In the genomic region with DNA sequence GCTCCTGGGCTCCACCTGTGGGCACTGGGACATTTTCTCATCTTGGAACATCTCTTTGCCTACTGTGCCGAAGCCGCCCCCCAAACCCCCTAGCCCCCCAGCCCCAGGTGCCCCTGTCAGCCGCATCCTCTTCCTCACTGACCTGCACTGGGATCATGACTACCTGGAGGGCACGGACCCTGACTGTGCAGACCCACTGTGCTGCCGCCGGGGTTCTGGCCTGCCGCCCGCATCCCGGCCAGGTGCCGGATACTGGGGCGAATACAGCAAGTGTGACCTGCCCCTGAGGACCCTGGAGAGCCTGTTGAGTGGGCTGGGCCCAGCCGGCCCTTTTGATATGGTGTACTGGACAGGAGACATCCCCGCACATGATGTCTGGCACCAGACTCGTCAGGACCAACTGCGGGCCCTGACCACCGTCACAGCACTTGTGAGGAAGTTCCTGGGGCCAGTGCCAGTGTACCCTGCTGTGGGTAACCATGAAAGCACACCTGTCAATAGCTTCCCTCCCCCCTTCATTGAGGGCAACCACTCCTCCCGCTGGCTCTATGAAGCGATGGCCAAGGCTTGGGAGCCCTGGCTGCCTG, we compare ENCODE assay signal across 1 cellular context.
TF ChIP-seq lines count a peak whose summit lies in the region.

No MANE protein-coding gene starts in this region.

TF ChIP-seq in HepG2, 621 proteins besides CTCF, POLR2A, EP300 and RAD21:
- TF ChIP-seq KLF11 (CRISPR knock-in tag; IDR thresholded peaks at IDR 0.05) (no peak), TOE1 (CRISPR knock-in tag; IDR thresholded peaks at IDR 0.05) (no peak), ZNF383 (CRISPR knock-in tag; IDR thresholded peaks at IDR 0.05; ENCODE audit: borderline replicate concordance) (no peak), ZNF746 (CRISPR knock-in tag; IDR thresholded peaks at IDR 0.05) (no peak), ZNF549 (CRISPR knock-in tag; IDR thresholded peaks at IDR 0.05) (no peak), ZNF484 (CRISPR knock-in tag; IDR thresholded peaks at IDR 0.05; ENCODE audit: borderline replicate concordance, low read depth) (no peak), ZNF205 (CRISPR knock-in tag; IDR thresholded peaks at IDR 0.05) (no peak), SIN3B (IDR thresholded peaks at IDR 0.05; ENCODE audit: low read length) (no peak), ZNF577 (CRISPR knock-in tag; IDR thresholded peaks at IDR 0.05; ENCODE audit: borderline replicate concordance, low read depth) (no peak), DNMT1 (CRISPR knock-in tag; IDR thresholded peaks at IDR 0.05) (no peak), NFE2 (CRISPR knock-in tag; IDR thresholded peaks at IDR 0.05) (no peak), HMG20A (CRISPR knock-in tag; IDR thresholded peaks at IDR 0.05; ENCODE audit: borderline replicate concordance) (no peak)
- TF ChIP-seq, protein P1, sequence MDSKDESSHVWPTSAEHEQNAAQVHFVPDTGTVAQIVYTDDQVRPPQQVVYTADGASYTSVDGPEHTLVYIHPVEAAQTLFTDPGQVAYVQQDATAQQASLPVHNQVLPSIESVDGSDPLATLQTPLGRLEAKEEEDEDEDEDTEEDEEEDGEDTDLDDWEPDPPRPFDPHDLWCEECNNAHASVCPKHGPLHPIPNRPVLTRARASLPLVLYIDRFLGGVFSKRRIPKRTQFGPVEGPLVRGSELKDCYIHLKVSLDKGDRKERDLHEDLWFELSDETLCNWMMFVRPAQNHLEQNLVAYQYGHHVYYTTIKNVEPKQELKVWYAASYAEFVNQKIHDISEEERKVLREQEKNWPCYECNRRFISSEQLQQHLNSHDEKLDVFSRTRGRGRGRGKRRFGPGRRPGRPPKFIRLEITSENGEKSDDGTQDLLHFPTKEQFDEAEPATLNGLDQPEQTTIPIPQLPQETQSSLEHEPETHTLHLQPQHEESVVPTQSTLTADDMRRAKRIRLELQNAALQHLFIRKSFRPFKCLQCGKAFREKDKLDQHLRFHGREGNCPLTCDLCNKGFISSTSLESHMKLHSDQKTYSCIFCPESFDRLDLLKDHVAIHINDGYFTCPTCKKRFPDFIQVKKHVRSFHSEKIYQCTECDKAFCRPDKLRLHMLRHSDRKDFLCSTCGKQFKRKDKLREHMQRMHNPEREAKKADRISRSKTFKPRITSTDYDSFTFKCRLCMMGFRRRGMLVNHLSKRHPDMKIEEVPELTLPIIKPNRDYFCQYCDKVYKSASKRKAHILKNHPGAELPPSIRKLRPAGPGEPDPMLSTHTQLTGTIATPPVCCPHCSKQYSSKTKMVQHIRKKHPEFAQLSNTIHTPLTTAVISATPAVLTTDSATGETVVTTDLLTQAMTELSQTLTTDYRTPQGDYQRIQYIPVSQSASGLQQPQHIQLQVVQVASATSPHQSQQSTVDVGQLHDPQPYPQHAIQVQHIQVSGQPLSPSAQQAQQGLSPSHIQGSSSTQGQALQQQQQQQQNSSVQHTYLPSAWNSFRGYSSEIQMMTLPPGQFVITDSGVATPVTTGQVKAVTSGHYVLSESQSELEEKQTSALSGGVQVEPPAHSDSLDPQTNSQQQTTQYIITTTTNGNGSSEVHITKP (CRISPR knock-in tag; IDR thresholded peaks at IDR 0.05; ENCODE audit: low read depth), result no peak
- TF ChIP-seq, protein P2, sequence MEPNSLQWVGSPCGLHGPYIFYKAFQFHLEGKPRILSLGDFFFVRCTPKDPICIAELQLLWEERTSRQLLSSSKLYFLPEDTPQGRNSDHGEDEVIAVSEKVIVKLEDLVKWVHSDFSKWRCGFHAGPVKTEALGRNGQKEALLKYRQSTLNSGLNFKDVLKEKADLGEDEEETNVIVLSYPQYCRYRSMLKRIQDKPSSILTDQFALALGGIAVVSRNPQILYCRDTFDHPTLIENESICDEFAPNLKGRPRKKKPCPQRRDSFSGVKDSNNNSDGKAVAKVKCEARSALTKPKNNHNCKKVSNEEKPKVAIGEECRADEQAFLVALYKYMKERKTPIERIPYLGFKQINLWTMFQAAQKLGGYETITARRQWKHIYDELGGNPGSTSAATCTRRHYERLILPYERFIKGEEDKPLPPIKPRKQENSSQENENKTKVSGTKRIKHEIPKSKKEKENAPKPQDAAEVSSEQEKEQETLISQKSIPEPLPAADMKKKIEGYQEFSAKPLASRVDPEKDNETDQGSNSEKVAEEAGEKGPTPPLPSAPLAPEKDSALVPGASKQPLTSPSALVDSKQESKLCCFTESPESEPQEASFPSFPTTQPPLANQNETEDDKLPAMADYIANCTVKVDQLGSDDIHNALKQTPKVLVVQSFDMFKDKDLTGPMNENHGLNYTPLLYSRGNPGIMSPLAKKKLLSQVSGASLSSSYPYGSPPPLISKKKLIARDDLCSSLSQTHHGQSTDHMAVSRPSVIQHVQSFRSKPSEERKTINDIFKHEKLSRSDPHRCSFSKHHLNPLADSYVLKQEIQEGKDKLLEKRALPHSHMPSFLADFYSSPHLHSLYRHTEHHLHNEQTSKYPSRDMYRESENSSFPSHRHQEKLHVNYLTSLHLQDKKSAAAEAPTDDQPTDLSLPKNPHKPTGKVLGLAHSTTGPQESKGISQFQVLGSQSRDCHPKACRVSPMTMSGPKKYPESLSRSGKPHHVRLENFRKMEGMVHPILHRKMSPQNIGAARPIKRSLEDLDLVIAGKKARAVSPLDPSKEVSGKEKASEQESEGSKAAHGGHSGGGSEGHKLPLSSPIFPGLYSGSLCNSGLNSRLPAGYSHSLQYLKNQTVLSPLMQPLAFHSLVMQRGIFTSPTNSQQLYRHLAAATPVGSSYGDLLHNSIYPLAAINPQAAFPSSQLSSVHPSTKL (CRISPR knock-in tag; IDR thresholded peaks at IDR 0.05), result no peak
- TF ChIP-seq, protein P3, sequence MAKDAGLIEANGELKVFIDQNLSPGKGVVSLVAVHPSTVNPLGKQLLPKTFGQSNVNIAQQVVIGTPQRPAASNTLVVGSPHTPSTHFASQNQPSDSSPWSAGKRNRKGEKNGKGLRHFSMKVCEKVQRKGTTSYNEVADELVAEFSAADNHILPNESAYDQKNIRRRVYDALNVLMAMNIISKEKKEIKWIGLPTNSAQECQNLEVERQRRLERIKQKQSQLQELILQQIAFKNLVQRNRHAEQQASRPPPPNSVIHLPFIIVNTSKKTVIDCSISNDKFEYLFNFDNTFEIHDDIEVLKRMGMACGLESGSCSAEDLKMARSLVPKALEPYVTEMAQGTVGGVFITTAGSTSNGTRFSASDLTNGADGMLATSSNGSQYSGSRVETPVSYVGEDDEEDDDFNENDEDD (CRISPR knock-in tag; IDR thresholded peaks at IDR 0.05; ENCODE audit: borderline replicate concordance), result no peak
- TF ChIP-seq, protein P4, sequence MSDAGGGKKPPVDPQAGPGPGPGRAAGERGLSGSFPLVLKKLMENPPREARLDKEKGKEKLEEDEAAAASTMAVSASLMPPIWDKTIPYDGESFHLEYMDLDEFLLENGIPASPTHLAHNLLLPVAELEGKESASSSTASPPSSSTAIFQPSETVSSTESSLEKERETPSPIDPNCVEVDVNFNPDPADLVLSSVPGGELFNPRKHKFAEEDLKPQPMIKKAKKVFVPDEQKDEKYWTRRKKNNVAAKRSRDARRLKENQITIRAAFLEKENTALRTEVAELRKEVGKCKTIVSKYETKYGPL (CRISPR knock-in tag; IDR thresholded peaks at IDR 0.05), result no peak
- TF ChIP-seq, protein P5, sequence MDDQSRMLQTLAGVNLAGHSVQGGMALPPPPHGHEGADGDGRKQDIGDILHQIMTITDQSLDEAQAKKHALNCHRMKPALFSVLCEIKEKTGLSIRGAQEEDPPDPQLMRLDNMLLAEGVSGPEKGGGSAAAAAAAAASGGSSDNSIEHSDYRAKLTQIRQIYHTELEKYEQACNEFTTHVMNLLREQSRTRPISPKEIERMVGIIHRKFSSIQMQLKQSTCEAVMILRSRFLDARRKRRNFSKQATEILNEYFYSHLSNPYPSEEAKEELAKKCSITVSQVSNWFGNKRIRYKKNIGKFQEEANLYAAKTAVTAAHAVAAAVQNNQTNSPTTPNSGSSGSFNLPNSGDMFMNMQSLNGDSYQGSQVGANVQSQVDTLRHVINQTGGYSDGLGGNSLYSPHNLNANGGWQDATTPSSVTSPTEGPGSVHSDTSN (CRISPR knock-in tag; IDR thresholded peaks at IDR 0.05; ENCODE audit: borderline replicate concordance), result no peak
